In genomic region chr7:2686101-2686500, GRCh38 we compare ENCODE assay signal across 26 cellular contexts. TPM values are rescaled to one million over a fixed set of nuclear protein-coding genes. Genes with fewer than 3 reads are reported as not detected.
DNase-seq lines count a peak whose midpoint lies in the region; FAIRE-seq and TF ChIP-seq lines count a peak whose summit lies in the region.
"Had no signal": no experiment of that assay in that cellular context is flagged by ENCODE, and none has a peak within 500 bp of the region (broad histone marks: within the 10 kb centered on the region; RNA-seq: fewer than 3 reads in every experiment).

No MANE protein-coding gene starts in this region.

- H3K27ac Mint-ChIP-seq in HFFc6 (peak overlapping the region; percentile 45; the same call in 1 of the 2 replicates), type B pancreatic cell (no peak overlapping the region), MCF 10A (ENCODE audit: low read depth, unreplicated experiment) (no peak overlapping the region)
- H3K27ac Mint-ChIP-seq: CD14-positive monocyte; CD4-positive, alpha-beta T cell; CD8-positive, alpha-beta memory T cell; GM23338; H9 had no signal

- peaks cover 3% of the 10 kb centered on the region for H3K27me3 Mint-ChIP-seq in HFFc6 (ENCODE audit: insufficient read depth)
- peaks cover 39% of the 10 kb centered on the region for H3K27me3 Mint-ChIP-seq in type B pancreatic cell
- peaks cover 32% of the 10 kb centered on the region for H3K27me3 Mint-ChIP-seq in MCF 10A (ENCODE audit: insufficient read depth, unreplicated experiment)

- peak; percentile 40 for FAIRE-seq in bronchial epithelial cell (lab: Jason Lieb, UNC)
- FAIRE-seq: A549, D721Med, GM12878, GM19239 had no signal

- H3K4me3 ChIP-seq in bronchial epithelial cell (ENCODE audit: low read depth, low read length), result no peak overlapping the region
- H3K4me3 ChIP-seq in osteoblast (ENCODE audit: insufficient read depth, low read length), result no peak overlapping the region
- H3K4me3 ChIP-seq: A549; BLaER1 treated with 17β-estradiol and CSF1 and Interleukin-3, amounts not matched to agents 10 nM and 100 nM; GM12878; GM23338 had no signal

- no peak overlapping the region for H2AFZ ChIP-seq in osteoblast (ENCODE audit: low read length)
- H2AFZ ChIP-seq: GM23338 had no signal

- TF ChIP-seq CTCF in HFFc6 (IDR thresholded peaks at IDR 0.05) (no peak), bronchial epithelial cell (IDR thresholded peaks at IDR 0.05; ENCODE audit: insufficient read depth, low read length, severe bottlenecking) (no peak), osteoblast (IDR thresholded peaks at IDR 0.05; ENCODE audit: extremely low read depth, low read depth, low read length) (no peak), type B pancreatic cell (conservative IDR thresholded peaks at IDR 0.05) (no peak), MCF 10A (IDR thresholded peaks at IDR 0.05; ENCODE audit: unreplicated experiment) (no peak)

- peaks cover 21% of the 10 kb centered on the region for H3K27me3 ChIP-seq in bronchial epithelial cell (ENCODE audit: control insufficient read depth, insufficient read depth, low read length)
- H3K27me3 ChIP-seq in osteoblast (ENCODE audit: insufficient read depth, low read length), result peaks cover 23% of the 10 kb centered on the region

- no peak overlapping the region for H3K27ac ChIP-seq in osteoblast (ENCODE audit: low read depth, low read length)
- H3K27ac ChIP-seq: A549; BLaER1 treated with 17β-estradiol and CSF1 and Interleukin-3, amounts not matched to agents 10 nM and 100 nM had no signal

- H3K9me3 Mint-ChIP-seq in HFFc6 (no peaks in the 10 kb centered on the region; the same call in 1 of the 2 replicates), type B pancreatic cell (no peaks in the 10 kb centered on the region), MCF 10A (ENCODE audit: unreplicated experiment) (no peaks in the 10 kb centered on the region)
- H3K9me3 Mint-ChIP-seq: CD4-positive, alpha-beta T cell; CD8-positive, alpha-beta memory T cell had no signal

- no peak overlapping the region for H3K4me3 Mint-ChIP-seq in HFFc6
- H3K4me3 Mint-ChIP-seq in type B pancreatic cell, result peak overlapping the region; percentile 51
- H3K4me3 Mint-ChIP-seq in MCF 10A (ENCODE audit: unreplicated experiment), result no peak overlapping the region
- H3K4me3 Mint-ChIP-seq: CD4-positive, alpha-beta T cell; CD8-positive, alpha-beta memory T cell; GM23338; H9 had no signal

- DNase-seq in HFFc6 (no peak), bronchial epithelial cell (ENCODE audit: low read depth) (no peak), osteoblast (ENCODE audit: insufficient read length, low spot score, missing footprints) (peak; percentile 41), type B pancreatic cell (ENCODE audit: extremely low spot score, unreplicated experiment) (no peak), LoVo (ENCODE audit: low spot score) (no peak), MCF 10A (ENCODE audit: unreplicated experiment) (no peak), glomerular visceral epithelial cell (ENCODE audit: extremely low spot score) (no peak)
- DNase-seq: 8988T; ACHN; AML-193; BE2C; CD4-positive, alpha-beta T cell; CD8-positive, alpha-beta memory T cell; DMS 273 treated with DMSO at 0.1 percent for 48 hours; DMS79; EL; GDM1; H9 had no signal

- no peaks in the 10 kb centered on the region for H3K79me2 ChIP-seq in osteoblast (ENCODE audit: insufficient read depth, low read length)

- no peaks in the 10 kb centered on the region for H3K9me3 ChIP-seq in osteoblast (ENCODE audit: low read depth, low read length)
- H3K9me3 ChIP-seq: A549; BE2C; BLaER1 treated with 17β-estradiol and CSF1 and Interleukin-3, amounts not matched to agents 10 nM and 100 nM had no signal

- H3K36me3 Mint-ChIP-seq in HFFc6 (ENCODE audit: low read depth), result no peaks in the 10 kb centered on the region
- no peaks in the 10 kb centered on the region for H3K36me3 Mint-ChIP-seq in type B pancreatic cell
- no peaks in the 10 kb centered on the region for H3K36me3 Mint-ChIP-seq in MCF 10A (ENCODE audit: insufficient read depth, unreplicated experiment)
- H3K36me3 Mint-ChIP-seq: CD8-positive, alpha-beta memory T cell had no signal

- peaks cover 7% of the 10 kb centered on the region for H4K20me1 ChIP-seq in osteoblast (ENCODE audit: insufficient read depth, low read length)

- CTCF ChIA-PET in MCF 10A (lab: Yijun Ruan, JAX), result interaction anchor here (0.6 kb wide), 1 partner anchor 327 kb away, joined by 4 read pairs; no protein-coding TSS in a partner anchor

- H3K36me3 ChIP-seq in bronchial epithelial cell (ENCODE audit: control insufficient read depth, insufficient read depth, low read length), result no peaks in the 10 kb centered on the region
- H3K36me3 ChIP-seq in osteoblast (ENCODE audit: insufficient read depth, low read length), result no peaks in the 10 kb centered on the region
- H3K36me3 ChIP-seq: BE2C; BLaER1 treated with 17β-estradiol and CSF1 and Interleukin-3, amounts not matched to agents 10 nM and 100 nM had no signal

- POLR2A ChIA-PET in MCF 10A (lab: Yijun Ruan, JAX), result no interaction called here

- BruUV-seq in MCF 10A (replicated peaks; lab: Mats Ljungman, UMichigan), result no TSS peak

- H3K4me1 Mint-ChIP-seq in HFFc6 (ENCODE audit: low read depth) (peaks cover 34% of the 10 kb centered on the region), type B pancreatic cell (ENCODE audit: unreplicated experiment) (peaks cover 7% of the 10 kb centered on the region), MCF 10A (ENCODE audit: insufficient read depth, unreplicated experiment) (peaks cover 5% of the 10 kb centered on the region)

- intact Hi-C loops in MCF 10A (cut with micrococcal nuclease), result no loop called here

- no peak overlapping the region for H3K4me2 ChIP-seq in osteoblast (ENCODE audit: insufficient read depth, low read length)
- H3K4me2 ChIP-seq: A549, GM23338 had no signal

- peaks cover 26% of the 10 kb centered on the region for H3K4me1 ChIP-seq in osteoblast (ENCODE audit: insufficient read depth, low read length)
- H3K4me1 ChIP-seq: BE2C had no signal

RNA-seq across cellular contexts. Expression of gene AMZ1, which starts 1.9 kb away (rescaled TPM):
- total RNA-seq in HFFc6 (2021; fragmentation: NEBNext Ultra II Directional; extraction: Animal tissue kit (Norgen Biotek cat#: 25700)), result 10 to 100 TPM in 2 of 6 experiments, 1 to 10 TPM in 4; 6.2 to 11.3 (median 7.8) TPM
- total RNA-seq in bronchial epithelial cell, result not detected in 2 replicates
- total RNA-seq in osteoblast, result 2.1 and 2.5 TPM in 2 replicates
- 1.2 and 5.6 TPM in 2 replicates for total RNA-seq in type B pancreatic cell (ENCODE audit: low replicate concordance)
- total RNA-seq in MCF 10A (2022), result not detected in 2 replicates
- total RNA-seq: H4 had no signal

RNA-seq across cellular contexts. Expression of gene TTYH3, which starts 54.3 kb away (rescaled TPM):
- 100 to 1,000 TPM; 117 to 147 (median 123) TPM for total RNA-seq in HFFc6 (2021; fragmentation: NEBNext Ultra II Directional; extraction: Animal tissue kit (Norgen Biotek cat#: 25700))
- total RNA-seq in bronchial epithelial cell, result 5.8 and 12.3 TPM in 2 replicates
- total RNA-seq in osteoblast, result 28.3 and 29.0 TPM in 2 replicates
- 124 and 166 TPM in 2 replicates for total RNA-seq in type B pancreatic cell (ENCODE audit: low replicate concordance)
- total RNA-seq in MCF 10A (2022), result 20.9 and 34.7 TPM in 2 replicates
